ENCODE assay signal across 8 cellular contexts in genomic region chr11:67438121-67438902, GRCh38. TPM values are rescaled to one million over a fixed set of nuclear protein-coding genes. Genes with fewer than 3 reads are reported as not detected.
DNase-seq lines count a peak whose midpoint lies in the region; ATAC-seq and TF ChIP-seq lines count a peak whose summit lies in the region.

No MANE protein-coding gene starts in this region.

- H3K36me3 ChIP-seq in colonic mucosa = peaks cover 1% of the 10 kb centered on the region

- TF ChIP-seq CTCF in GM13976 (IDR thresholded peaks at IDR 0.05; ENCODE audit: borderline replicate concordance, control extremely low read depth, extremely low read depth, insufficient read depth, missing control alignments) (no peak), colonic mucosa (IDR thresholded peaks at IDR 0.05) (no peak)

- intact Hi-C loops in colonic mucosa (cut with DNase I) = no loop called here

- ATAC-seq in GM19395 (IDR thresholded peaks at IDR 0.05; ENCODE audit: unreplicated experiment) (no peak), GM21423 (IDR thresholded peaks at IDR 0.05; ENCODE audit: unreplicated experiment) (no peak)

- H3K27me3 ChIP-seq in colonic mucosa = no peaks in the 10 kb centered on the region

- in situ Hi-C loops in GM13976 (cut with MboI; ENCODE audit: low sequenced_read_pairs, unreplicated experiment) = no loop called here

- H3K27ac ChIP-seq in colonic mucosa = peak overlapping the region; percentile 56

- DNase-seq in GM13976 (ENCODE audit: low spot score) = peak; percentile 81
- DNase-seq in activated CD4-positive, alpha-beta T cell treated with anti-CD3 and anti-CD28 coated beads for 1 hour = peak; percentile 59
- no peak for DNase-seq in colonic mucosa
- peak; percentile 79 for DNase-seq in stimulated activated CD4-positive, alpha-beta T cell treated with anti-CD3 and anti-CD28 coated beads, Interleukin-4, amount 100 ng/mL, for 24 hours
- no peak for DNase-seq in cerebellar nuclear complex (lab: John Stamatoyannopoulos, UW)
- DNase-seq in T1000 (lab: John Stamatoyannopoulos, UW) = no peak

- H3K4me3 ChIP-seq in colonic mucosa = peak overlapping the region; percentile 24

- peak overlapping the region; percentile 34 to 56 for H3K9ac ChIP-seq in colonic mucosa (ENCODE audit: low read depth in 2 of 2, low read length in 2 of 2)

- no peaks in the 10 kb centered on the region for H3K9me3 ChIP-seq in colonic mucosa

- peaks cover 11% of the 10 kb centered on the region for H3K4me1 ChIP-seq in colonic mucosa

RNA-seq across cellular contexts. Expression of gene PTPRCAP, which starts 0.8 kb away (rescaled TPM):
- total RNA-seq in colonic mucosa = 1 to 10 TPM; 5.5 to 9.6 TPM

RNA-seq across cellular contexts. Expression of gene CORO1B, which starts 5.0 kb away (rescaled TPM):
- total RNA-seq in colonic mucosa = 100 to 1,000 TPM; 213 to 243 TPM

RNA-seq across cellular contexts. Expression of gene RPS6KB2, which starts 10.0 kb away (rescaled TPM):
- 10 to 100 TPM; 38.3 to 70.4 TPM for total RNA-seq in colonic mucosa

RNA-seq across cellular contexts. Expression of gene GPR152, which starts 14.2 kb away (rescaled TPM):
- total RNA-seq in colonic mucosa = not detected

RNA-seq across cellular contexts. Expression of gene CABP4, which starts 16.8 kb away (rescaled TPM):
- total RNA-seq in colonic mucosa = under 1 TPM; 0.20 to 0.53 TPM

Comparison
In these comparisons a context has a peak if more than half of its experiments do, and no peak if none do; other contexts are left out.
1. DNase-seq: peak in GM13976 (single experiment), activated CD4-positive, alpha-beta T cell treated with anti-CD3 and anti-CD28 coated beads for 1 hour (single experiment) and stimulated activated CD4-positive, alpha-beta T cell treated with anti-CD3 and anti-CD28 coated beads, Interleukin-4, amount 100 ng/mL, for 24 hours (single experiment); none in colonic mucosa (single experiment), cerebellar nuclear complex (0 of 2) and T1000 (single experiment).